ENCODE assay signal across 9 cellular contexts in genomic region chr20:47362361-47363219, GRCh38. TPM values are rescaled to one million over a fixed set of nuclear protein-coding genes. Genes with fewer than 3 reads are reported as not detected.
DNase-seq lines count a peak whose midpoint lies in the region; ATAC-seq, FAIRE-seq and TF ChIP-seq lines count a peak whose summit lies in the region.
"Had no signal": no experiment of that assay in that cellular context is flagged by ENCODE, and none has a peak within 500 bp of the region (broad histone marks: within the 10 kb centered on the region; RNA-seq: fewer than 3 reads in every experiment).

No MANE protein-coding gene starts in this region.

- POLR2A ChIA-PET in HEK293 (lab: Yijun Ruan, JAX), result interaction anchor here (0.7 kb wide), 1 partner anchor 17 kb away, joined by 7 read pairs; no protein-coding TSS in a partner anchor
- POLR2A ChIA-PET in RWPE1 (lab: Yijun Ruan, JAX; ENCODE audit: low non-redundant PET), result interaction anchor here (0.7 to 6.7 kb wide), 2 partner anchors 8 to 45 kb away, joined by 5 to 54 read pairs; no protein-coding TSS in a partner anchor
- POLR2A ChIA-PET in endothelial cell of umbilical vein (lab: Charles Lee), result no interaction called here

- no peak for TF ChIP-seq POLR2A in endothelial cell of umbilical vein (IDR thresholded peaks at IDR 0.05; ENCODE audit: low read depth, low read length)

- no peaks in the 10 kb centered on the region for H3K27me3 Mint-ChIP-seq in activated T-cell treated with anti-CD3 and anti-CD28 coated beads, Interleukin-2, amount 50 U/mL, for 24 hours

- H3K9me1 ChIP-seq in endothelial cell of umbilical vein (replicated peaks; ENCODE audit: control insufficient read depth, extremely low read depth, insufficient read depth, low read length), result no peaks in the 10 kb centered on the region

- H3K4me3 ChIP-seq in HEK293 (ENCODE audit: low read depth, low read length), result no peak overlapping the region
- H3K4me3 ChIP-seq in endothelial cell of umbilical vein (replicated peaks in 1 of 3; ENCODE audit: insufficient read depth in 1 of 3, low read depth in 1 of 3, low read length in 3 of 3), result no peak overlapping the region
- H3K4me3 ChIP-seq in skin epidermis, result no peak overlapping the region

- peaks cover 28% of the 10 kb centered on the region for H3K4me1 ChIP-seq in HEK293 (ENCODE audit: control insufficient read depth, insufficient read depth, low read length)
- peaks cover 37% of the 10 kb centered on the region for H3K4me1 ChIP-seq in endothelial cell of umbilical vein (ENCODE audit: control insufficient read depth, extremely low read depth, insufficient read depth, low read length)

- DNase-seq in RWPE1 (ENCODE audit: low spot score), result no peak
- no peak for DNase-seq in endothelial cell of umbilical vein (ENCODE audit: low read depth, low spot score)
- no peak for DNase-seq in NCI-H2227 treated with DMSO at 0.1 percent for 48 hours (lab: John Stamatoyannopoulos, UW)
- DNase-seq in activated T-cell treated with anti-CD3 and anti-CD28 coated beads, Interleukin-2, amount 50 U/mL, for 24 hours, result no peak
- DNase-seq: cerebellar nuclear complex, nucleus accumbens had no signal

- H2AFZ ChIP-seq in endothelial cell of umbilical vein (ENCODE audit: low read depth, low read length), result peak overlapping the region; percentile 28

- FAIRE-seq in endothelial cell of umbilical vein (lab: Jason Lieb, UNC), result no peak

- H3K9me3 ChIP-seq in HEK293 (ENCODE audit: control insufficient read depth, insufficient read depth, low read depth, low read length), result no peaks in the 10 kb centered on the region
- H3K9me3 ChIP-seq in endothelial cell of umbilical vein (replicated peaks; ENCODE audit: control insufficient read depth, insufficient read depth, low read length), result no peaks in the 10 kb centered on the region

- no peak overlapping the region for H3K27ac Mint-ChIP-seq in activated T-cell treated with anti-CD3 and anti-CD28 coated beads, Interleukin-2, amount 50 U/mL, for 24 hours

- no peaks in the 10 kb centered on the region for H3K36me3 Mint-ChIP-seq in activated T-cell treated with anti-CD3 and anti-CD28 coated beads, Interleukin-2, amount 50 U/mL, for 24 hours (ENCODE audit: low read depth)

- ATAC-seq in GM21390 (IDR thresholded peaks at IDR 0.05; ENCODE audit: unreplicated experiment), result no peak

- intact Hi-C loops in endothelial cell of umbilical vein (cut with micrococcal nuclease), result loop anchor here (5.0 kb wide), 1 partner anchor 920 kb away; no protein-coding TSS in a partner anchor

- no peak for TF ChIP-seq CTCF in HEK293 (tag by site-specific recombination; IDR thresholded peaks at IDR 0.05)
- no peak for TF ChIP-seq CTCF in RWPE1 (conservative IDR thresholded peaks at IDR 0.05; ENCODE audit: low read depth)
- no peak for TF ChIP-seq CTCF in endothelial cell of umbilical vein (IDR thresholded peaks at IDR 0.05; ENCODE audit: extremely low read depth in 1 of 2, insufficient read depth in 1 of 2, low read depth in 1 of 2, low read length in 2 of 2)

- no peaks in the 10 kb centered on the region for H3K79me2 ChIP-seq in endothelial cell of umbilical vein (ENCODE audit: control insufficient read depth, insufficient read depth, low read length)

- H3K36me3 ChIP-seq in HEK293 (ENCODE audit: control insufficient read depth in 2 of 2, insufficient read depth in 1 of 2, low read length in 2 of 2) (no peaks in the 10 kb centered on the region), endothelial cell of umbilical vein (ENCODE audit: control insufficient read depth in 2 of 2, extremely low read depth in 1 of 2, insufficient read depth in 2 of 2, low read length in 2 of 2) (no peaks in the 10 kb centered on the region)

- BruUV-seq in endothelial cell of umbilical vein (replicated peaks; lab: Mats Ljungman, UMichigan), result no TSS peak

- H3K9ac ChIP-seq in endothelial cell of umbilical vein (replicated peaks; ENCODE audit: extremely low read depth, insufficient read depth, low read length), result no peak overlapping the region

- H3K4me3 Mint-ChIP-seq in activated T-cell treated with anti-CD3 and anti-CD28 coated beads, Interleukin-2, amount 50 U/mL, for 24 hours, result no peak overlapping the region

- no peaks in the 10 kb centered on the region for H4K20me1 ChIP-seq in endothelial cell of umbilical vein (replicated peaks; ENCODE audit: control insufficient read depth, extremely low read depth, insufficient read depth, low read length)

- H3K9me3 Mint-ChIP-seq in activated T-cell treated with anti-CD3 and anti-CD28 coated beads, Interleukin-2, amount 50 U/mL, for 24 hours, result no peaks in the 10 kb centered on the region

- peaks cover 38% of the 10 kb centered on the region for H3K4me1 Mint-ChIP-seq in activated T-cell treated with anti-CD3 and anti-CD28 coated beads, Interleukin-2, amount 50 U/mL, for 24 hours (ENCODE audit: low read depth)

- H3K4me2 ChIP-seq in endothelial cell of umbilical vein (ENCODE audit: insufficient read depth, low read length), result no peak overlapping the region

- H3K27me3 ChIP-seq in endothelial cell of umbilical vein (ENCODE audit: control insufficient read depth in 2 of 2, insufficient read depth in 2 of 2, low read length in 2 of 2), result no peaks in the 10 kb centered on the region

- CTCF ChIA-PET in HEK293 (lab: Yijun Ruan, JAX) (interaction anchor here (0.6 to 4.3 kb wide), 3 partner anchors 21 to 258 kb away, joined by 3 to 24 read pairs (median 5); no protein-coding TSS in a partner anchor), RWPE1 (lab: Yijun Ruan, JAX) (interaction anchor here (0.5 to 1.5 kb wide), 3 partner anchors 16 to 261 kb away, joined by 3 to 13 read pairs (median 8); no protein-coding TSS in a partner anchor), endothelial cell of umbilical vein (lab: Charles Lee) (interaction anchor here (0.7 to 16.6 kb wide), 3 partner anchors 20 to 88 kb away, joined by 3 to 406 read pairs (median 153); no protein-coding TSS in a partner anchor)

- H3K27ac ChIP-seq in HEK293 (ENCODE audit: extremely low read depth, low read depth, low read length) (no peak overlapping the region), RWPE1 (peak overlapping the region; percentile 100), endothelial cell of umbilical vein (ENCODE audit: insufficient read depth, low read depth, low read length) (no peak overlapping the region), skin epidermis (peak overlapping the region in 13 of 21 experiments; percentile 10 to 98 (median 51))

- dilution Hi-C loops in endothelial cell of umbilical vein (cut with MboI; ENCODE audit: extremely low pct_ligation_motif_present, low sequenced_read_pairs), result no loop called here

TF ChIP-seq in HEK293, 187 proteins besides CTCF, POLR2A, EP300 and RAD21:
- TF ChIP-seq YY2 (tag by site-specific recombination; IDR thresholded peaks at IDR 0.05) (no peak), SCRT2 (tag by site-specific recombination; IDR thresholded peaks at IDR 0.05) (0 out of 2 replicates have a peak, but pooled peaks have one; percentile 20), ZNF423 (tag by site-specific recombination; IDR thresholded peaks at IDR 0.05) (no peak), ZNF248 (tag by site-specific recombination; IDR thresholded peaks at IDR 0.05) (no peak), OSR2 (tag by site-specific recombination; IDR thresholded peaks at IDR 0.05) (no peak), REPIN1 (tag by site-specific recombination; IDR thresholded peaks at IDR 0.05; ENCODE audit: low read depth) (no peak), ZNF140 (tag by site-specific recombination; IDR thresholded peaks at IDR 0.05) (no peak), ZFHX2 (tag by site-specific recombination; conservative IDR thresholded peaks at IDR 0.05) (no peak)

TF ChIP-seq in endothelial cell of umbilical vein, 7 proteins besides CTCF, POLR2A, EP300 and RAD21:
- TF ChIP-seq GATA2 (IDR thresholded peaks at IDR 0.05; ENCODE audit: insufficient read depth, insufficient read length, low read depth, low read length) (no peak), POLR2AphosphoS5 (IDR thresholded peaks at IDR 0.05; ENCODE audit: insufficient read depth, low read depth, low read length) (no peak), EZH2 (IDR thresholded peaks at IDR 0.05; ENCODE audit: borderline replicate concordance, low read depth, low read length, severe bottlenecking) (no peak), MYC (IDR thresholded peaks at IDR 0.05; ENCODE audit: low read depth, low read length) (no peak)
- TF ChIP-seq, protein P1, sequence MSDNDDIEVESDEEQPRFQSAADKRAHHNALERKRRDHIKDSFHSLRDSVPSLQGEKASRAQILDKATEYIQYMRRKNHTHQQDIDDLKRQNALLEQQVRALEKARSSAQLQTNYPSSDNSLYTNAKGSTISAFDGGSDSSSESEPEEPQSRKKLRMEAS (IDR thresholded peaks at IDR 0.05; ENCODE audit: insufficient read depth, insufficient read length), result no peak

RNA-seq across cellular contexts. Expression of gene ZMYND8, which starts 6.1 kb away (rescaled TPM):
- 75.2 and 76.3 TPM in 2 replicates for total RNA-seq in endothelial cell of umbilical vein
- 26.4 and 30.6 TPM in 2 replicates for polyA plus RNA-seq in endothelial cell of umbilical vein
- 31.6 and 33.3 TPM in 2 replicates for polyA plus RNA-seq in endothelial cell of umbilical vein (2011; cell fraction: cytosol; rRNA removed)
- 107 and 122 TPM in 2 replicates for polyA plus RNA-seq in endothelial cell of umbilical vein (2011; cell fraction: nucleus; rRNA removed)
- polyA plus RNA-seq in endothelial cell of umbilical vein (2012), result 55.4 and 56.4 TPM in 2 replicates
- 47.8 and 61.9 TPM in 2 replicates for polyA minus RNA-seq in endothelial cell of umbilical vein
- 6.9 TPM for polyA minus RNA-seq in endothelial cell of umbilical vein (2011; cell fraction: cytosol; rRNA and poly(A)+ RNA removed)
- polyA minus RNA-seq in endothelial cell of umbilical vein (2011; cell fraction: nucleus; rRNA and poly(A)+ RNA removed), result 82.0 and 106 TPM in 2 replicates

Comparison
In these comparisons a context has a peak if more than half of its experiments do, and no peak if none do; other contexts are left out.
1. H3K27ac ChIP-seq: peak in RWPE1 (single experiment) and skin epidermis (13 of 21); none in HEK293 (single experiment) and endothelial cell of umbilical vein (single experiment).